ENCODE assay signal across 17 cellular contexts in genomic region chr14:74591899-74592298, GRCh38. TPM values are rescaled to one million over a fixed set of nuclear protein-coding genes. Genes with fewer than 3 reads are reported as not detected.
DNase-seq lines count a peak whose midpoint lies in the region; ATAC-seq and TF ChIP-seq lines count a peak whose summit lies in the region.
"Had no signal": no experiment of that assay in that cellular context is flagged by ENCODE, and none has a peak within 500 bp of the region (broad histone marks: within the 10 kb centered on the region; RNA-seq: fewer than 3 reads in every experiment).

No MANE protein-coding gene starts in this region.

- no peak for TF ChIP-seq EP300 in gastroesophageal sphincter (IDR thresholded peaks at IDR 0.05)

- DNase-seq in heart right ventricle: no peak
- DNase-seq in cardiac septum (ENCODE audit: low spot score): no peak
- no peak for DNase-seq in gastrocnemius medialis
- DNase-seq in retina: no peak
- no peak for DNase-seq in AML-193 (lab: John Stamatoyannopoulos, UW)
- no peak for DNase-seq in NCI-H526 treated with DMSO at 0.1 percent for 48 hours (lab: John Stamatoyannopoulos, UW)
- no peak for DNase-seq in nephron progenitor cell
- DNase-seq: activated CD4-positive, alpha-beta memory T cell treated with anti-CD3 and anti-CD28 coated beads for 36 hours; activated naive CD8-positive, alpha-beta T cell treated with anti-CD3 and anti-CD28 coated beads, Interleukin-2, amount 50 U/mL, for 24 hours; cerebellar nuclear complex; H9; hippocampal formation; naive thymus-derived CD4-positive, alpha-beta T cell; NCI-H2081 had no signal

- no peaks in the 10 kb centered on the region for H3K36me3 Mint-ChIP-seq in nephron progenitor cell (ENCODE audit: low read depth)
- H3K36me3 Mint-ChIP-seq: activated CD4-positive, alpha-beta memory T cell treated with anti-CD3 and anti-CD28 coated beads for 36 hours; naive thymus-derived CD4-positive, alpha-beta T cell had no signal

- intact Hi-C loops in heart right ventricle (cut with DNase I): loop anchor here in 2 of 10 donors (5.0 to 10.0 kb wide), 2 partner anchors 97 to 100 kb away; partner anchors contain the start of genes ISCA2 (in 2 of the 2) and NPC2 (in 2 of the 2)
- intact Hi-C loops in cardiac septum (cut with DNase I): no loop called here
- intact Hi-C loops in gastrocnemius medialis (cut with DNase I; ENCODE audit: low total_unique reads): no loop called here

- TF ChIP-seq POLR2A in gastroesophageal sphincter (IDR thresholded peaks at IDR 0.05): no peak
- no peak for TF ChIP-seq POLR2A in gastrocnemius medialis (IDR thresholded peaks at IDR 0.05)

- WGBS in heart right ventricle, 2 donors: 21 to 32% methylated on average over 5 of the region's 5 CpGs
- WGBS in gastroesophageal sphincter (ENCODE audit: low coverage in 1 of 2), 2 donors: 36 to 44% methylated on average over 3 to 5 of the region's 5 CpGs

- in situ Hi-C loops in gastrocnemius medialis (cut with MboI; ENCODE audit: low sequenced_read_pairs in 4 of 4): no loop called here

- H3K4me1 Mint-ChIP-seq in nephron progenitor cell: peaks cover 48% of the 10 kb centered on the region
- H3K4me1 Mint-ChIP-seq: naive thymus-derived CD4-positive, alpha-beta T cell had no signal

- H3K27me3 ChIP-seq in heart right ventricle: no peaks in the 10 kb centered on the region
- no peaks in the 10 kb centered on the region for H3K27me3 ChIP-seq in gastroesophageal sphincter
- no peaks in the 10 kb centered on the region for H3K27me3 ChIP-seq in gastrocnemius medialis

- H3K27me3 Mint-ChIP-seq in nephron progenitor cell (ENCODE audit: low read depth, poor library complexity): peaks cover 9% of the 10 kb centered on the region
- H3K27me3 Mint-ChIP-seq: activated CD4-positive, alpha-beta memory T cell treated with anti-CD3 and anti-CD28 coated beads for 36 hours had no signal

- H3K27ac ChIP-seq in heart right ventricle (peak overlapping the region; percentile 49 to 94 (median 76)), gastroesophageal sphincter (peak overlapping the region in 3 of 4 donors; percentile 79 to 80 (median 80)), gastrocnemius medialis (peak overlapping the region; percentile 55 to 74 (median 66))
- H3K27ac ChIP-seq: A549 had no signal

- no peaks in the 10 kb centered on the region for H3K36me3 ChIP-seq in heart right ventricle
- H3K36me3 ChIP-seq in gastroesophageal sphincter: no peaks in the 10 kb centered on the region
- H3K36me3 ChIP-seq in gastrocnemius medialis: no peaks in the 10 kb centered on the region

- ATAC-seq in heart right ventricle: peak in 2 of 8 donors; percentile 25 to 32
- no peak for ATAC-seq in gastroesophageal sphincter
- ATAC-seq in gastrocnemius medialis: no peak
- ATAC-seq: A549; activated naive CD8-positive, alpha-beta T cell treated with anti-CD3 and anti-CD28 coated beads, Interleukin-2, amount 50 U/mL, for 24 hours; naive thymus-derived CD4-positive, alpha-beta T cell had no signal

- no peak overlapping the region for H3K4me3 ChIP-seq in heart right ventricle
- no peak overlapping the region for H3K4me3 ChIP-seq in gastroesophageal sphincter
- no peak overlapping the region for H3K4me3 ChIP-seq in gastrocnemius medialis
- H3K4me3 ChIP-seq: A549 had no signal

- H3K9me3 Mint-ChIP-seq in nephron progenitor cell: no peaks in the 10 kb centered on the region
- H3K9me3 Mint-ChIP-seq: activated CD4-positive, alpha-beta memory T cell treated with anti-CD3 and anti-CD28 coated beads for 36 hours; activated naive CD8-positive, alpha-beta T cell treated with anti-CD3 and anti-CD28 coated beads, Interleukin-2, amount 50 U/mL, for 24 hours; H9 had no signal

- no peak for TF ChIP-seq CTCF in heart right ventricle (IDR thresholded peaks at IDR 0.05)
- no peak for TF ChIP-seq CTCF in gastroesophageal sphincter (IDR thresholded peaks at IDR 0.05)
- no peak for TF ChIP-seq CTCF in gastrocnemius medialis (IDR thresholded peaks at IDR 0.05 in 4 of 5, conservative IDR thresholded peaks at IDR 0.05 in 1 of 5)
- no peak for TF ChIP-seq CTCF in nephron progenitor cell (IDR thresholded peaks at IDR 0.05)

- peaks cover 38 to 86% (median 62%) of the 10 kb centered on the region in 9 donors for H3K4me1 ChIP-seq in heart right ventricle
- H3K4me1 ChIP-seq in gastroesophageal sphincter: peaks cover 3 to 65% (median 34%) of the 10 kb centered on the region in 3 donors
- peaks cover 37 to 46% of the 10 kb centered on the region in 2 donors for H3K4me1 ChIP-seq in gastrocnemius medialis
- H3K4me1 ChIP-seq: A549 had no signal

- H3K27ac Mint-ChIP-seq in nephron progenitor cell: no peak overlapping the region
- H3K27ac Mint-ChIP-seq: activated CD4-positive, alpha-beta memory T cell treated with anti-CD3 and anti-CD28 coated beads for 36 hours; activated naive CD8-positive, alpha-beta T cell treated with anti-CD3 and anti-CD28 coated beads, Interleukin-2, amount 50 U/mL, for 24 hours; H9; naive thymus-derived CD4-positive, alpha-beta T cell; progenitor cell of endocrine pancreas had no signal

- no peak overlapping the region for H3K4me3 Mint-ChIP-seq in nephron progenitor cell
- H3K4me3 Mint-ChIP-seq: activated CD4-positive, alpha-beta memory T cell treated with anti-CD3 and anti-CD28 coated beads for 36 hours; activated naive CD8-positive, alpha-beta T cell treated with anti-CD3 and anti-CD28 coated beads, Interleukin-2, amount 50 U/mL, for 24 hours; H9; naive thymus-derived CD4-positive, alpha-beta T cell had no signal

- no peaks in the 10 kb centered on the region for H3K9me3 ChIP-seq in heart right ventricle
- H3K9me3 ChIP-seq in gastroesophageal sphincter: no peaks in the 10 kb centered on the region
- H3K9me3 ChIP-seq in gastrocnemius medialis: no peaks in the 10 kb centered on the region
- H3K9me3 ChIP-seq: A549 had no signal

RNA-seq across cellular contexts. Expression of gene LTBP2, which starts 20.1 kb away (rescaled TPM):
- total RNA-seq in heart right ventricle (10 to 100 TPM in 9 of 10 donors, 1 to 10 TPM in 1; 7.1 to 50.3 (median 18.5) TPM), cardiac septum (93.7 TPM), gastroesophageal sphincter (100 to 1,000 TPM in 1 of 4 donors, 10 to 100 TPM in 3; 45.9 to 158 (median 88.4) TPM), gastrocnemius medialis (10 to 100 TPM; 19.8 to 51.9 (median 28.8) TPM)
- polyA plus RNA-seq in heart right ventricle: 1 to 10 TPM; 3.5 TPM
